In genomic region chr2:166329465-166329864, GRCh38 we compare ENCODE assay signal across 1 cellular context.
TF ChIP-seq lines count a peak whose summit lies in the region.

No MANE protein-coding gene starts in this region.

TF ChIP-seq in HepG2, 621 proteins besides CTCF, POLR2A, EP300 and RAD21 (continued from another document and continues in another):
- TF ChIP-seq SOX13 (IDR thresholded peaks at IDR 0.05), result 0 out of 2 replicates have a peak, but pooled peaks have one; percentile 43
- peak in 1 of 2 experiments; percentile 91; a peak in 2 of 4 replicates for TF ChIP-seq SOX13 (CRISPR knock-in tag; conservative IDR thresholded peaks at IDR 0.05 in 1 of 2, IDR thresholded peaks at IDR 0.05 in 1 of 2)
- TF ChIP-seq TFE3 (CRISPR knock-in tag; IDR thresholded peaks at IDR 0.05), result peak; percentile 61
- TF ChIP-seq GABPA (IDR thresholded peaks at IDR 0.05; ENCODE audit: low read depth, low read length), result no peak
- no peak for TF ChIP-seq GABPA (CRISPR knock-in tag; IDR thresholded peaks at IDR 0.05; ENCODE audit: low read depth)
- no peak for TF ChIP-seq CEBPZ (IDR thresholded peaks at IDR 0.05; ENCODE audit: low read length)
- peak; percentile 23; the same call in 1 of the 2 replicates for TF ChIP-seq KMT2B (CRISPR knock-in tag; IDR thresholded peaks at IDR 0.05)
- TF ChIP-seq MTA1 (CRISPR knock-in tag; IDR thresholded peaks at IDR 0.05; ENCODE audit: borderline replicate concordance), result no peak; the same call in 1 of the 2 replicates
- TF ChIP-seq THAP11 (CRISPR knock-in tag; IDR thresholded peaks at IDR 0.05), result peak; percentile 62
- no peak for TF ChIP-seq WIZ (CRISPR knock-in tag; IDR thresholded peaks at IDR 0.05)
- no peak for TF ChIP-seq NFKB2 (CRISPR knock-in tag; IDR thresholded peaks at IDR 0.05; ENCODE audit: borderline replicate concordance)
- no peak for TF ChIP-seq TAF1 (CRISPR knock-in tag; IDR thresholded peaks at IDR 0.05)
- TF ChIP-seq ZNF580 (CRISPR knock-in tag; IDR thresholded peaks at IDR 0.05; ENCODE audit: borderline replicate concordance, low read depth), result 0 out of 2 replicates have a peak, but pooled peaks have one; percentile 56
- peak; percentile 62; the same call in 1 of the 2 replicates for TF ChIP-seq SSRP1 (CRISPR knock-in tag; IDR thresholded peaks at IDR 0.05)
- no peak for TF ChIP-seq LRRFIP1 (CRISPR knock-in tag; conservative IDR thresholded peaks at IDR 0.05)
- peak; percentile 78 for TF ChIP-seq RARA (CRISPR knock-in tag; IDR thresholded peaks at IDR 0.05)
- TF ChIP-seq CBFB (CRISPR knock-in tag; IDR thresholded peaks at IDR 0.05), result no peak
- no peak for TF ChIP-seq HOXA9 (CRISPR knock-in tag; IDR thresholded peaks at IDR 0.05; ENCODE audit: borderline replicate concordance)
- TF ChIP-seq ZNF33A (CRISPR knock-in tag; IDR thresholded peaks at IDR 0.05; ENCODE audit: borderline replicate concordance), result peak; percentile 53; the same call in 1 of the 2 replicates
- no peak for TF ChIP-seq ZNF44 (CRISPR knock-in tag; IDR thresholded peaks at IDR 0.05)
- TF ChIP-seq FOXC1 (CRISPR knock-in tag; IDR thresholded peaks at IDR 0.05; ENCODE audit: borderline replicate concordance), result no peak
- TF ChIP-seq TCF7 (IDR thresholded peaks at IDR 0.05; ENCODE audit: low read depth), result no peak
- TF ChIP-seq ZNF12 (CRISPR knock-in tag; IDR thresholded peaks at IDR 0.05), result peak; percentile 69; the same call in 1 of the 2 replicates
- TF ChIP-seq SOX6 (IDR thresholded peaks at IDR 0.05), result no peak
- peak; percentile 98 for TF ChIP-seq SOX6 (CRISPR knock-in tag; IDR thresholded peaks at IDR 0.05)
- TF ChIP-seq MED13 (CRISPR knock-in tag; IDR thresholded peaks at IDR 0.05), result no peak
- TF ChIP-seq ZNF354B (CRISPR knock-in tag; IDR thresholded peaks at IDR 0.05), result no peak
- no peak for TF ChIP-seq ZNF709 (CRISPR knock-in tag; IDR thresholded peaks at IDR 0.05)
- no peak for TF ChIP-seq ZFP36 (IDR thresholded peaks at IDR 0.05; ENCODE audit: borderline replicate concordance, low read depth, low read length, partially characterized antibody)
- TF ChIP-seq CAMTA2 (CRISPR knock-in tag; IDR thresholded peaks at IDR 0.05; ENCODE audit: borderline replicate concordance), result no peak
- TF ChIP-seq SPEN (CRISPR knock-in tag; IDR thresholded peaks at IDR 0.05; ENCODE audit: low read depth), result peak; percentile 32; the same call in 1 of the 2 replicates
- TF ChIP-seq HNRNPL (IDR thresholded peaks at IDR 0.05; ENCODE audit: low read depth, low read length), result no peak
- no peak for TF ChIP-seq RERE (CRISPR knock-in tag; IDR thresholded peaks at IDR 0.05; ENCODE audit: low read depth)
- TF ChIP-seq KDM1A (CRISPR knock-in tag; IDR thresholded peaks at IDR 0.05), result no peak; the same call in 1 of the 2 replicates
- TF ChIP-seq E2F2 (CRISPR knock-in tag; IDR thresholded peaks at IDR 0.05; ENCODE audit: borderline replicate concordance), result no peak
- TF ChIP-seq SKI (IDR thresholded peaks at IDR 0.05; ENCODE audit: partially characterized antibody), result no peak
- TF ChIP-seq SP1 (IDR thresholded peaks at IDR 0.05), result no peak
- no peak for TF ChIP-seq SP1 (CRISPR knock-in tag; IDR thresholded peaks at IDR 0.05)
- TF ChIP-seq FOXO1 (CRISPR knock-in tag; IDR thresholded peaks at IDR 0.05), result peak; percentile 95; the same call in 1 of the 2 replicates
- no peak for TF ChIP-seq ZNF547 (CRISPR knock-in tag; IDR thresholded peaks at IDR 0.05)
- TF ChIP-seq NR3C1 (CRISPR knock-in tag; IDR thresholded peaks at IDR 0.05), result no peak
- no peak for TF ChIP-seq ZNF720 (CRISPR knock-in tag; IDR thresholded peaks at IDR 0.05)
- TF ChIP-seq PATZ1 (CRISPR knock-in tag; IDR thresholded peaks at IDR 0.05), result peak; percentile 70; the same call in 1 of the 2 replicates
- no peak for TF ChIP-seq TBL1XR1 (IDR thresholded peaks at IDR 0.05; ENCODE audit: borderline replicate concordance, low read length, partially characterized antibody)
- TF ChIP-seq CEBPG (CRISPR knock-in tag; IDR thresholded peaks at IDR 0.05), result peak; percentile 89
- TF ChIP-seq HIVEP1 (CRISPR knock-in tag; IDR thresholded peaks at IDR 0.05), result no peak
- TF ChIP-seq PPARG (CRISPR knock-in tag; conservative IDR thresholded peaks at IDR 0.05), result peak; percentile 54
- TF ChIP-seq ZNF800 (CRISPR knock-in tag; IDR thresholded peaks at IDR 0.05), result no peak
- peak; percentile 83 for TF ChIP-seq ZNF430 (CRISPR knock-in tag; IDR thresholded peaks at IDR 0.05)
- no peak for TF ChIP-seq HNRNPLL (IDR thresholded peaks at IDR 0.05; ENCODE audit: low read depth, low read length, poor library complexity, severe bottlenecking)
- TF ChIP-seq ZNF484 (CRISPR knock-in tag; IDR thresholded peaks at IDR 0.05; ENCODE audit: borderline replicate concordance, low read depth), result no peak
